ENCODE assay signal across 11 cellular contexts in genomic region chr7:105261689-105262088, GRCh38.
DNase-seq lines count a peak whose midpoint lies in the region; ATAC-seq and TF ChIP-seq lines count a peak whose summit lies in the region.
"Had no signal": no experiment of that assay in that cellular context is flagged by ENCODE, and none has a peak within 500 bp of the region (broad histone marks: within the 10 kb centered on the region; RNA-seq: fewer than 3 reads in every experiment).

No MANE protein-coding gene starts in this region.

- H3K9me3 Mint-ChIP-seq in MCF 10A (ENCODE audit: unreplicated experiment) = no peaks in the 10 kb centered on the region
- H3K9me3 Mint-ChIP-seq in endothelial cell (ENCODE audit: unreplicated experiment) = no peaks in the 10 kb centered on the region
- peaks cover 3 to 5% of the 10 kb centered on the region in 2 donors for H3K9me3 Mint-ChIP-seq in activated T-cell treated with anti-CD3 and anti-CD28 coated beads, Interleukin-2, amount 50 U/mL, for 72 hours
- H3K9me3 Mint-ChIP-seq: activated B cell treated with CpG ODN at 0.5 μM for 24 hours had no signal

- H3K79me2 ChIP-seq in mammary epithelial cell (ENCODE audit: insufficient read depth, low read length) = peaks cover 83% of the 10 kb centered on the region

- no peak for ATAC-seq in HG03565 (IDR thresholded peaks at IDR 0.05; ENCODE audit: unreplicated experiment)
- ATAC-seq in activated T-cell treated with anti-CD3 and anti-CD28 coated beads, Interleukin-2, amount 50 U/mL, for 72 hours (replicated peaks in 1 of 2) = no peak
- ATAC-seq in HG03457 (IDR thresholded peaks at IDR 0.05; ENCODE audit: unreplicated experiment) = no peak

- H3K27ac Mint-ChIP-seq in MCF 10A (ENCODE audit: low read depth, unreplicated experiment) (no peak overlapping the region), endothelial cell (ENCODE audit: unreplicated experiment) (no peak overlapping the region)
- no peak overlapping the region for H3K27ac Mint-ChIP-seq in activated T-cell treated with anti-CD3 and anti-CD28 coated beads, Interleukin-2, amount 50 U/mL, for 72 hours
- H3K27ac Mint-ChIP-seq: activated B cell treated with CpG ODN at 0.5 μM for 24 hours had no signal

- no peaks in the 10 kb centered on the region for H3K27me3 ChIP-seq in mammary epithelial cell (ENCODE audit: insufficient read depth, low read length)
- no peaks in the 10 kb centered on the region for H3K27me3 ChIP-seq in skeletal muscle tissue (ENCODE audit: control insufficient read depth in 3 of 3, insufficient read depth in 3 of 3, low read length in 3 of 3)

- H3K4me1 ChIP-seq in mammary epithelial cell (ENCODE audit: insufficient read depth, low read length) (peaks cover 5% of the 10 kb centered on the region), skeletal muscle tissue (ENCODE audit: control insufficient read depth in 3 of 3, insufficient read depth in 3 of 3, low read length in 3 of 3) (peaks cover 5 to 15% (median 13%) of the 10 kb centered on the region in 3 donors)

- H3K9me3 ChIP-seq in mammary epithelial cell (replicated peaks; ENCODE audit: insufficient read depth, low read length) (no peaks in the 10 kb centered on the region), skeletal muscle tissue (ENCODE audit: control insufficient read depth in 3 of 3, low read length in 3 of 3) (no peaks in the 10 kb centered on the region)

- POLR2A ChIA-PET in MCF 10A (lab: Yijun Ruan, JAX) = interaction anchor here (1.0 to 1.2 kb wide), 4 partner anchors 8 to 75 kb away, joined by 3 to 4 read pairs (median 3); no protein-coding TSS in a partner anchor

- intact Hi-C loops in MCF 10A (cut with micrococcal nuclease) (no loop called here), mammary epithelial cell (cut with micrococcal nuclease) (no loop called here)

- H3K4me1 Mint-ChIP-seq in MCF 10A (ENCODE audit: insufficient read depth, unreplicated experiment) (peaks cover 30% of the 10 kb centered on the region), endothelial cell (ENCODE audit: unreplicated experiment) (peaks cover 36% of the 10 kb centered on the region)
- peaks cover 51% of the 10 kb centered on the region for H3K4me1 Mint-ChIP-seq in activated T-cell treated with anti-CD3 and anti-CD28 coated beads, Interleukin-2, amount 50 U/mL, for 72 hours (ENCODE audit: low read depth)

- H3K27me3 Mint-ChIP-seq in MCF 10A (ENCODE audit: insufficient read depth, unreplicated experiment) (no peaks in the 10 kb centered on the region), endothelial cell (ENCODE audit: unreplicated experiment) (no peaks in the 10 kb centered on the region)
- H3K27me3 Mint-ChIP-seq in activated T-cell treated with anti-CD3 and anti-CD28 coated beads, Interleukin-2, amount 50 U/mL, for 72 hours (ENCODE audit: low read depth) = no peaks in the 10 kb centered on the region
- H3K27me3 Mint-ChIP-seq: activated B cell treated with CpG ODN at 0.5 μM for 24 hours had no signal

- H3K9ac ChIP-seq in mammary epithelial cell (ENCODE audit: insufficient read depth, low read length) (no peak overlapping the region), skeletal muscle tissue (ENCODE audit: low read depth in 1 of 3, low read length in 3 of 3) (no peak overlapping the region)

- no peak overlapping the region for H3K4me2 ChIP-seq in mammary epithelial cell (ENCODE audit: insufficient read depth, low read depth, low read length)

- CTCF ChIA-PET in MCF 10A (lab: Yijun Ruan, JAX) = interaction anchor here (0.6 to 1.0 kb wide), 3 partner anchors 42 to 289 kb away, joined by 3 to 4 read pairs (median 4); no protein-coding TSS in a partner anchor
- CTCF ChIA-PET in mammary epithelial cell (lab: Charles Lee; ENCODE audit: low non-redundant PET) = no interaction called here

- no peaks in the 10 kb centered on the region for H3K36me3 ChIP-seq in mammary epithelial cell (ENCODE audit: insufficient read depth, low read length)
- no peaks in the 10 kb centered on the region for H3K36me3 ChIP-seq in skeletal muscle tissue (ENCODE audit: control insufficient read depth in 3 of 3, insufficient read depth in 3 of 3, low read length in 3 of 3)

- H4K20me1 ChIP-seq in mammary epithelial cell (ENCODE audit: insufficient read depth, low read length) = no peaks in the 10 kb centered on the region

- 73% methylated on average over 2 of the region's 2 CpGs for WGBS in mammary epithelial cell (ENCODE audit: low coverage, missing lambda C conversion rate)

- dilution Hi-C loops in mammary epithelial cell (cut with HindIII; ENCODE audit: low sequenced_read_pairs) = no loop called here

- DNase-seq in MCF 10A (ENCODE audit: unreplicated experiment) (peak; percentile 30), mammary epithelial cell (no peak), NCI-H2227 treated with DMSO at 0.1 percent for 48 hours (lab: John Stamatoyannopoulos, UW) (peak; percentile 35), endothelial cell (ENCODE audit: low spot score) (no peak)
- DNase-seq in activated T-cell treated with anti-CD3 and anti-CD28 coated beads, Interleukin-2, amount 50 U/mL, for 72 hours = no peak
- DNase-seq: activated B cell treated with CpG ODN at 0.5 μM for 24 hours, erythroblast, NCI-H774 had no signal

- no peak overlapping the region for H3K27ac ChIP-seq in mammary epithelial cell (ENCODE audit: insufficient read depth, low read depth, low read length)
- peak overlapping the region; percentile 54 for H3K27ac ChIP-seq in skeletal muscle tissue (ENCODE audit: low read depth, low read length)

- H3K4me3 Mint-ChIP-seq in MCF 10A (ENCODE audit: unreplicated experiment) (no peak overlapping the region), endothelial cell (ENCODE audit: unreplicated experiment) (peak overlapping the region; percentile 5)
- H3K4me3 Mint-ChIP-seq in activated T-cell treated with anti-CD3 and anti-CD28 coated beads, Interleukin-2, amount 50 U/mL, for 72 hours = no peak overlapping the region
- H3K4me3 Mint-ChIP-seq: activated B cell treated with CpG ODN at 0.5 μM for 24 hours had no signal

- BruUV-seq in MCF 10A (replicated peaks; lab: Mats Ljungman, UMichigan) = no TSS peak
- no TSS peak for BruUV-seq in mammary epithelial cell (replicated peaks; lab: Mats Ljungman, UMichigan)

- in situ Hi-C loops in mammary epithelial cell (cut with MboI; ENCODE audit: low sequenced_read_pairs in 2 of 2) = no loop called here

- no peak overlapping the region for H3K4me3 ChIP-seq in mammary epithelial cell (replicated peaks in 1 of 3; ENCODE audit: insufficient read depth in 1 of 3, low read depth in 2 of 3, low read length in 3 of 3)
- no peak overlapping the region for H3K4me3 ChIP-seq in skeletal muscle tissue (ENCODE audit: low read length in 3 of 3)

- no peak overlapping the region for H2AFZ ChIP-seq in mammary epithelial cell (ENCODE audit: low read depth, low read length)

- TF ChIP-seq CTCF in MCF 10A (IDR thresholded peaks at IDR 0.05; ENCODE audit: unreplicated experiment) (no peak), mammary epithelial cell (conservative IDR thresholded peaks at IDR 0.05 in 1 of 2, IDR thresholded peaks at IDR 0.05 in 1 of 2; ENCODE audit: extremely low read depth in 1 of 2, insufficient read depth in 1 of 2, low read depth in 1 of 2, low read length in 2 of 2) (no peak), endothelial cell (IDR thresholded peaks at IDR 0.05; ENCODE audit: unreplicated experiment) (no peak)

- H3K36me3 Mint-ChIP-seq in MCF 10A (ENCODE audit: insufficient read depth, unreplicated experiment) (peaks cover 6% of the 10 kb centered on the region), endothelial cell (ENCODE audit: low read depth, unreplicated experiment) (no peaks in the 10 kb centered on the region)
- peaks cover 5 to 16% of the 10 kb centered on the region in 2 donors for H3K36me3 Mint-ChIP-seq in activated T-cell treated with anti-CD3 and anti-CD28 coated beads, Interleukin-2, amount 50 U/mL, for 72 hours (ENCODE audit: insufficient read depth in 2 of 2)

Comparison
In these comparisons a context has a peak if more than half of its experiments do, and no peak if none do; other contexts are left out.
1. DNase-seq: peak in MCF 10A (single experiment) and NCI-H2227 treated with DMSO at 0.1 percent for 48 hours (single experiment); none in mammary epithelial cell (single experiment), endothelial cell (single experiment) and activated T-cell treated with anti-CD3 and anti-CD28 coated beads, Interleukin-2, amount 50 U/mL, for 72 hours (0 of 2).